ENCODE assay signal across 8 cellular contexts in genomic region chr3:49021813-49022720, GRCh38. TPM values are rescaled to one million over a fixed set of nuclear protein-coding genes. Genes with fewer than 3 reads are reported as not detected.
A peak's percentile ranks its signal among the peaks of the same experiment; 100 is the strongest.
DNase-seq lines count a peak whose midpoint lies in the region; TF ChIP-seq lines count a peak whose summit lies in the region.

Gene NDUFAF3, plus strand, starts transcription at chr3:49022121. Its CDS starts 24 bp downstream, at chr3:49022145.

- H3K4me1 ChIP-seq in GM23248 (ENCODE audit: insufficient read depth) (peaks cover 6% of the 10 kb centered on the region), Karpas-422 (ENCODE audit: low read length) (peaks cover 69% of the 10 kb centered on the region), stomach (peaks cover 42 to 74% (median 74%) of the 10 kb centered on the region in 4 donors)

- peaks cover 40% of the 10 kb centered on the region for H3F3A ChIP-seq in GM23248 (ENCODE audit: insufficient read depth)
- no peaks in the 10 kb centered on the region for H3F3A ChIP-seq in neural cell (ENCODE audit: insufficient read depth, low read length, poor library complexity, severe bottlenecking)

- peak within 1 kb of the TSS; percentile 99 for H3K27ac ChIP-seq in GM23248
- H3K27ac ChIP-seq in Karpas-422 (ENCODE audit: low read length): peak within 1 kb of the TSS; percentile 93
- peak within 1 kb of the TSS; percentile 98 for H3K27ac ChIP-seq in RWPE1
- peak within 1 kb of the TSS; percentile 94 for H3K27ac ChIP-seq in neural cell (ENCODE audit: low read length)
- peak within 1 kb of the TSS; percentile 98 to 100 (median 99) for H3K27ac ChIP-seq in stomach

- H3K4me3 ChIP-seq in GM23248: peak within 1 kb of the TSS; percentile 84
- H3K4me3 ChIP-seq in Karpas-422 (ENCODE audit: low read length): peak within 1 kb of the TSS; percentile 82
- peak within 1 kb of the TSS; percentile 92 for H3K4me3 ChIP-seq in fibroblast of the aortic adventitia (ENCODE audit: low read depth, low read length)
- H3K4me3 ChIP-seq in neural cell (ENCODE audit: low read length): peak within 1 kb of the TSS; percentile 100
- peak within 1 kb of the TSS; percentile 77 to 94 (median 85) for H3K4me3 ChIP-seq in stomach

- peak; percentile 91 for TF ChIP-seq CTCF in RWPE1 (conservative IDR thresholded peaks at IDR 0.05; ENCODE audit: low read depth)
- TF ChIP-seq CTCF in fibroblast of the aortic adventitia (IDR thresholded peaks at IDR 0.05; ENCODE audit: insufficient read depth, low read length): peak; percentile 87
- TF ChIP-seq CTCF in neural cell (IDR thresholded peaks at IDR 0.05; ENCODE audit: poor library complexity, severe bottlenecking): peak; percentile 99
- TF ChIP-seq CTCF in stomach (IDR thresholded peaks at IDR 0.05): peak in 5 of 7 experiments; percentile 86 to 96 (median 95)

- in situ Hi-C loops in GM23248 (cut with MboI): no loop called here

- no peaks in the 10 kb centered on the region for H4K20me1 ChIP-seq in GM23248 (ENCODE audit: insufficient read depth)
- H4K20me1 ChIP-seq in Karpas-422 (ENCODE audit: insufficient read depth, low read depth, low read length): peaks cover 11% of the 10 kb centered on the region; the same call in 1 of the 2 replicates
- H4K20me1 ChIP-seq in neural cell (ENCODE audit: insufficient read depth): no peaks in the 10 kb centered on the region

- POLR2A ChIA-PET in RWPE1 (lab: Yijun Ruan, JAX; ENCODE audit: low non-redundant PET): interaction anchor here (0.5 to 1.0 kb wide), 3 partner anchors 17 to 278 kb away, joined by 3 to 5 read pairs (median 3); partner anchors contain the start of gene QRICH1

- H3K9me3 ChIP-seq in GM23248 (ENCODE audit: low read depth) (no peaks in the 10 kb centered on the region), Karpas-422 (ENCODE audit: low read length) (no peaks in the 10 kb centered on the region), neural cell (ENCODE audit: low read length) (no peaks in the 10 kb centered on the region), stomach (no peaks in the 10 kb centered on the region)

- H2AFZ ChIP-seq in GM23248 (peak within 1 kb of the TSS; percentile 79), Karpas-422 (ENCODE audit: low read length) (no peak within 1 kb of the TSS; the same call in 1 of the 2 replicates), neural cell (ENCODE audit: low read depth, low read length) (peak within 1 kb of the TSS; percentile 94)

- peak; percentile 92 for DNase-seq in ELR (ENCODE audit: low read depth)
- DNase-seq in GM23248: peak; percentile 97
- peak; percentile 98 for DNase-seq in Karpas-422
- peak; percentile 78 for DNase-seq in RWPE1 (ENCODE audit: low spot score)
- DNase-seq in activated T-helper 9 cell treated with anti-CD3 and anti-CD28 coated beads, Interleukin-2, amount 50 U/mL, for 16 hours (ENCODE audit: low read depth): peak; percentile 89
- peak; percentile 92 for DNase-seq in fibroblast of the aortic adventitia (ENCODE audit: low read depth)
- DNase-seq in stomach: peak; percentile 95

- peaks cover 14% of the 10 kb centered on the region for H3K36me3 ChIP-seq in GM23248 (ENCODE audit: low read depth)
- peaks cover 24% of the 10 kb centered on the region for H3K36me3 ChIP-seq in Karpas-422 (ENCODE audit: insufficient read depth, low read length)
- H3K36me3 ChIP-seq in neural cell (ENCODE audit: insufficient read depth, low read length): no peaks in the 10 kb centered on the region
- H3K36me3 ChIP-seq in stomach: peaks cover 36 to 43% (median 42%) of the 10 kb centered on the region in 4 donors

- H3K79me2 ChIP-seq in GM23248 (ENCODE audit: insufficient read depth): peaks cover 76% of the 10 kb centered on the region
- H3K79me2 ChIP-seq in Karpas-422 (ENCODE audit: low read length): peaks cover 59% of the 10 kb centered on the region
- H3K79me2 ChIP-seq in neural cell (replicated peaks; ENCODE audit: insufficient read depth, low read length): peaks cover 18% of the 10 kb centered on the region

- TF ChIP-seq EP300 in neural cell (conservative IDR thresholded peaks at IDR 0.05; ENCODE audit: poor library complexity, severe bottlenecking): peak; percentile 36
- no peak for TF ChIP-seq EP300 in stomach (IDR thresholded peaks at IDR 0.05)

- intact Hi-C loops in stomach (cut with DNase I; ENCODE audit: low total_unique reads): no loop called here

- 1% methylated on average over 64 to 70 of the region's 83 CpGs for WGBS in GM23248 (ENCODE audit: low coverage in 1 of 2, low lambda C conversion rate in 2 of 2, missing lambda C conversion rate in 2 of 2), 2 experiments
- WGBS in stomach, 5 donors: 0 to 1% (median 0%) methylated on average over 21 to 83 of the region's 83 CpGs

- peak within 1 kb of the TSS; percentile 96 for H3K9ac ChIP-seq in GM23248
- H3K9ac ChIP-seq in Karpas-422 (ENCODE audit: low read length): peak within 1 kb of the TSS; percentile 96
- peak within 1 kb of the TSS; percentile 97 for H3K9ac ChIP-seq in neural cell (ENCODE audit: low read length)

- H3K27me3 ChIP-seq in GM23248 (replicated peaks; ENCODE audit: insufficient read depth): no peaks in the 10 kb centered on the region
- no peaks in the 10 kb centered on the region for H3K27me3 ChIP-seq in Karpas-422 (ENCODE audit: low read length)
- no peaks in the 10 kb centered on the region for H3K27me3 ChIP-seq in neural cell (ENCODE audit: insufficient read depth, low read depth, low read length)
- H3K27me3 ChIP-seq in stomach: no peaks in the 10 kb centered on the region

- H3K9me2 ChIP-seq in GM23248 (ENCODE audit: insufficient read depth) (no peaks in the 10 kb centered on the region), Karpas-422 (replicated peaks; ENCODE audit: insufficient read depth, low read length) (no peaks in the 10 kb centered on the region), neural cell (ENCODE audit: insufficient read depth, low read length) (no peaks in the 10 kb centered on the region)

- H3K4me2 ChIP-seq in GM23248 (ENCODE audit: unreplicated experiment): peak within 1 kb of the TSS; percentile 87
- H3K4me2 ChIP-seq in Karpas-422 (ENCODE audit: low read depth, low read length, poor library complexity, severe bottlenecking): peak within 1 kb of the TSS; percentile 97
- peak within 1 kb of the TSS; percentile 94 for H3K4me2 ChIP-seq in neural cell (ENCODE audit: low read length)

- CTCF ChIA-PET in RWPE1 (lab: Yijun Ruan, JAX): interaction anchor here (0.6 to 1.0 kb wide), 3 partner anchors 9 to 363 kb away, joined by 3 to 5 read pairs (median 5); no protein-coding TSS in a partner anchor

- TF ChIP-seq POLR2A in stomach (IDR thresholded peaks at IDR 0.05): peak in 2 of 4 donors; percentile 61 to 89

- TF ChIP-seq RAD21 in neural cell (conservative IDR thresholded peaks at IDR 0.05): peak; percentile 29

TF ChIP-seq in neural cell, 6 proteins besides CTCF, POLR2A, EP300 and RAD21:
- TF ChIP-seq TAF1 (IDR thresholded peaks at IDR 0.05; ENCODE audit: low read depth) (no peak), EZH2 (IDR thresholded peaks at IDR 0.05; ENCODE audit: borderline replicate concordance, insufficient read depth, low read length, poor library complexity, severe bottlenecking) (no peak), POLR2AphosphoS5 (IDR thresholded peaks at IDR 0.05) (peak; percentile 95), SMC3 (conservative IDR thresholded peaks at IDR 0.05; ENCODE audit: poor library complexity) (peak; percentile 33), REST (IDR thresholded peaks at IDR 0.05; ENCODE audit: borderline replicate concordance) (peak; percentile 7), MXI1 (conservative IDR thresholded peaks at IDR 0.05; ENCODE audit: poor library complexity, severe bottlenecking) (peak; percentile 59)

RNA-seq across cellular contexts. Expression of gene NDUFAF3, which starts in this region (rescaled TPM):
- 129 and 132 TPM in 2 replicates for total RNA-seq in GM23248 (2014; rRNA removed; shearing (Covaris generic))
- polyA plus RNA-seq in GM23248 (2016; fragmentation: Nextera tagmentation; extraction: Ambion mirVana) (211 and 218 TPM in 2 replicates), neural cell (36.2 and 49.0 TPM in 2 replicates), stomach (100 to 1,000 TPM in 1 of 3 donors, 10 to 100 TPM in 2; 93.3 to 105 (median 94.2) TPM)
- 228 and 279 TPM in 2 replicates for total RNA-seq in Karpas-422 (2014; rRNA removed; shearing (Covaris generic); ENCODE audit: low replicate concordance)
- total RNA-seq in fibroblast of the aortic adventitia (ENCODE audit: low replicate concordance) (22.1 and 41.0 TPM in 2 replicates), stomach (10 to 100 TPM; 41.3 to 74.8 (median 44.9) TPM)
- polyA minus RNA-seq in neural cell: 31.0 and 41.6 TPM in 2 replicates

Comparison
In these comparisons a context has a peak if more than half of its experiments do, and no peak if none do; other contexts are left out.
1. Peak in every context shown above with its lines: DNase-seq, H3K4me3 ChIP-seq and H3K27ac ChIP-seq.